ENCODE assay signal across 1 cellular context in the genomic region with DNA sequence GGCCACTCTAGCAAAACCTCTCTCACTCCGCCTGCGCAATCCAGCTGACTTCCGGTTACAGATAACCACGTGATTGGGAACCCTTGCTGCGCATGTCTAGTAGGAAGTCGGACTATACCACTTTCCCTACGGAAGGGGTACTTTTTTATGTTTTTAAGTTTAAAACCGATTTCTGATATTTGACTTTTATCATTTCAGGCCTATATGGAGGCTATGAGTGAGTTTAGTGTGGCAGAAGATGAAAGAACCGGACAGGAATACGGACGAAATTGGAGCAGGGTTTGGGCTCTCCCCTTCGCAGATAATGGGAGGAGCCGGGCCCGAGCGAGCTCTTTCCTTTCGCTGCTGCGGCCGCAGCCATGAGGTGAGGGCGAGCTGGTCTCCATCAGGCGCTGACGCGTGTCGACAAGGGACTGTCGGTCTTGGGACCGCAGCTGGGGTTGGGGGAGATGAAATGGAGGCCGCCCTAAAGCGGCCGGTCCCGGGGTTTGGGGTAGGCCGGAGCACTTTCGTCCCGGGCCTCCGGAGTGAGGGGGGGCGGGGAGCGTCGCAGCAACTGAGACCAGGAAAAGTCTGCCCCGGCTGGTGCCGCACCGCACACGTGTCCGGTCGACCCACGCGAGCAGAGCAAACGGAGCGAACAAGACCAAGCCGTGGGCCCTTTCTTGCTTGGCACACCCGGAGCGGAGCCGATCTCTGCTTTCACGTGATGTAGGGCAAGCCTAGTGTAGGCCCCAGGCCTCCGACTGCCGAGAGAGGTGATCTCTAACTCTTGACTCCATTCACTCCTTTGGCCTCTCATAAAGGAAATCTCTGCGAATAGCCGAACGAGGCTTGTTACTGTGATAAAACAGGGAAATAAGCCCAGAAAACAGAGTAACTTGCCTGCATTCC.
TF ChIP-seq lines count a peak whose summit lies in the region.

A gene (plus strand): TSS at position 298 of the 894 bp plus-strand sequence. CDS start 62 bp downstream, at position 360.

TF ChIP-seq in HEK293, 187 proteins besides CTCF, POLR2A, EP300 and RAD21 (continued from another document and continues in another):
- TF ChIP-seq, protein P1, sequence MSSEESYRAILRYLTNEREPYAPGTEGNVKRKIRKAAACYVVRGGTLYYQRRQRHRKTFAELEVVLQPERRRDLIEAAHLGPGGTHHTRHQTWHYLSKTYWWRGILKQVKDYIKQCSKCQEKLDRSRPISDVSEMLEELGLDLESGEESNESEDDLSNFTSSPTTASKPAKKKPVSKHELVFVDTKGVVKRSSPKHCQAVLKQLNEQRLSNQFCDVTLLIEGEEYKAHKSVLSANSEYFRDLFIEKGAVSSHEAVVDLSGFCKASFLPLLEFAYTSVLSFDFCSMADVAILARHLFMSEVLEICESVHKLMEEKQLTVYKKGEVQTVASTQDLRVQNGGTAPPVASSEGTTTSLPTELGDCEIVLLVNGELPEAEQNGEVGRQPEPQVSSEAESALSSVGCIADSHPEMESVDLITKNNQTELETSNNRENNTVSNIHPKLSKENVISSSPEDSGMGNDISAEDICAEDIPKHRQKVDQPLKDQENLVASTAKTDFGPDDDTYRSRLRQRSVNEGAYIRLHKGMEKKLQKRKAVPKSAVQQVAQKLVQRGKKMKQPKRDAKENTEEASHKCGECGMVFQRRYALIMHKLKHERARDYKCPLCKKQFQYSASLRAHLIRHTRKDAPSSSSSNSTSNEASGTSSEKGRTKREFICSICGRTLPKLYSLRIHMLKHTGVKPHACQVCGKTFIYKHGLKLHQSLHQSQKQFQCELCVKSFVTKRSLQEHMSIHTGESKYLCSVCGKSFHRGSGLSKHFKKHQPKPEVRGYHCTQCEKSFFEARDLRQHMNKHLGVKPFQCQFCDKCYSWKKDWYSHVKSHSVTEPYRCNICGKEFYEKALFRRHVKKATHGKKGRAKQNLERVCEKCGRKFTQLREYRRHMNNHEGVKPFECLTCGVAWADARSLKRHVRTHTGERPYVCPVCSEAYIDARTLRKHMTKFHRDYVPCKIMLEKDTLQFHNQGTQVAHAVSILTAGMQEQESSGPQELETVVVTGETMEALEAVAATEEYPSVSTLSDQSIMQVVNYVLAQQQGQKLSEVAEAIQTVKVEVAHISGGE (tag by site-specific recombination; conservative IDR thresholded peaks at IDR 0.05; ENCODE audit: low read depth) = peak; percentile 68
- TF ChIP-seq ZNF394 (tag by site-specific recombination; IDR thresholded peaks at IDR 0.05; ENCODE audit: borderline replicate concordance) (no peak), ZNF561 (tag by site-specific recombination; IDR thresholded peaks at IDR 0.05; ENCODE audit: borderline replicate concordance) (0 out of 2 replicates have a peak, but pooled peaks have one; percentile 7), ZNF843 (tag by site-specific recombination; IDR thresholded peaks at IDR 0.05) (no peak), ZNF610 (tag by site-specific recombination; IDR thresholded peaks at IDR 0.05; ENCODE audit: borderline replicate concordance) (no peak), ZNF501 (tag by site-specific recombination; IDR thresholded peaks at IDR 0.05) (0 out of 2 replicates have a peak, but pooled peaks have one; percentile 5), ZNF114 (tag by site-specific recombination; IDR thresholded peaks at IDR 0.05) (no peak), ZNF221 (tag by site-specific recombination; IDR thresholded peaks at IDR 0.05; ENCODE audit: borderline replicate concordance) (no peak), ZNF623 (tag by site-specific recombination; IDR thresholded peaks at IDR 0.05) (no peak), ZSCAN30 (tag by site-specific recombination; IDR thresholded peaks at IDR 0.05) (peak; percentile 41; the same call in 1 of the 2 replicates), ZNF629 (tag by site-specific recombination; IDR thresholded peaks at IDR 0.05) (peak; percentile 52; the same call in 1 of the 2 replicates), SP3 (tag by site-specific recombination; IDR thresholded peaks at IDR 0.05) (peak; percentile 75), ZFP3 (tag by site-specific recombination; IDR thresholded peaks at IDR 0.05; ENCODE audit: low read depth) (no peak), ZFP41 (tag by site-specific recombination; IDR thresholded peaks at IDR 0.05; ENCODE audit: borderline replicate concordance) (no peak), ZNF596 (tag by site-specific recombination; IDR thresholded peaks at IDR 0.05) (0 out of 2 replicates have a peak, but pooled peaks have one; percentile 11), ZNF660 (tag by site-specific recombination; IDR thresholded peaks at IDR 0.05) (peak; percentile 34; the same call in 1 of the 2 replicates), ZNF776 (tag by site-specific recombination; IDR thresholded peaks at IDR 0.05; ENCODE audit: borderline replicate concordance) (no peak), YY2 (tag by site-specific recombination; IDR thresholded peaks at IDR 0.05) (peak; percentile 59), BCL11A (tag by site-specific recombination; IDR thresholded peaks at IDR 0.05; ENCODE audit: low read depth) (no peak), ZFP69B (tag by site-specific recombination; IDR thresholded peaks at IDR 0.05) (no peak), ZBTB21 (tag by site-specific recombination; IDR thresholded peaks at IDR 0.05) (0 out of 2 replicates have a peak, but pooled peaks have one; percentile 9), ZFP37 (tag by site-specific recombination; IDR thresholded peaks at IDR 0.05) (0 out of 2 replicates have a peak, but pooled peaks have one; percentile 42), OSR2 (tag by site-specific recombination; IDR thresholded peaks at IDR 0.05) (no peak), ZNF626 (tag by site-specific recombination; IDR thresholded peaks at IDR 0.05) (no peak), HOXA7 (CRISPR knock-in tag; IDR thresholded peaks at IDR 0.05; ENCODE audit: borderline replicate concordance) (0 out of 2 replicates have a peak, but pooled peaks have one; percentile 52), ZNF76 (tag by site-specific recombination; IDR thresholded peaks at IDR 0.05; ENCODE audit: borderline replicate concordance, low read depth) (peak; percentile 69), ZNF335 (tag by site-specific recombination; conservative IDR thresholded peaks at IDR 0.05) (peak; percentile 44), SP7 (tag by site-specific recombination; IDR thresholded peaks at IDR 0.05) (peak; percentile 76; the same call in 1 of the 2 replicates), KLF9 (tag by site-specific recombination; IDR thresholded peaks at IDR 0.05; ENCODE audit: low read depth) (peak; percentile 70)
- TF ChIP-seq, protein P2, sequence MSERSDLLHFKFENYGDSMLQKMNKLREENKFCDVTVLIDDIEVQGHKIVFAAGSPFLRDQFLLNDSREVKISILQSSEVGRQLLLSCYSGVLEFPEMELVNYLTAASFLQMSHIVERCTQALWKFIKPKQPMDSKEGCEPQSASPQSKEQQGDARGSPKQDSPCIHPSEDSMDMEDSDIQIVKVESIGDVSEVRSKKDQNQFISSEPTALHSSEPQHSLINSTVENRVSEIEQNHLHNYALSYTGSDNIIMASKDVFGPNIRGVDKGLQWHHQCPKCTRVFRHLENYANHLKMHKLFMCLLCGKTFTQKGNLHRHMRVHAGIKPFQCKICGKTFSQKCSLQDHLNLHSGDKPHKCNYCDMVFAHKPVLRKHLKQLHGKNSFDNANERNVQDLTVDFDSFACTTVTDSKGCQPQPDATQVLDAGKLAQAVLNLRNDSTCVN (tag by site-specific recombination; optimal IDR thresholded peaks at IDR 0.05) = peak; percentile 32
- TF ChIP-seq, protein P3, sequence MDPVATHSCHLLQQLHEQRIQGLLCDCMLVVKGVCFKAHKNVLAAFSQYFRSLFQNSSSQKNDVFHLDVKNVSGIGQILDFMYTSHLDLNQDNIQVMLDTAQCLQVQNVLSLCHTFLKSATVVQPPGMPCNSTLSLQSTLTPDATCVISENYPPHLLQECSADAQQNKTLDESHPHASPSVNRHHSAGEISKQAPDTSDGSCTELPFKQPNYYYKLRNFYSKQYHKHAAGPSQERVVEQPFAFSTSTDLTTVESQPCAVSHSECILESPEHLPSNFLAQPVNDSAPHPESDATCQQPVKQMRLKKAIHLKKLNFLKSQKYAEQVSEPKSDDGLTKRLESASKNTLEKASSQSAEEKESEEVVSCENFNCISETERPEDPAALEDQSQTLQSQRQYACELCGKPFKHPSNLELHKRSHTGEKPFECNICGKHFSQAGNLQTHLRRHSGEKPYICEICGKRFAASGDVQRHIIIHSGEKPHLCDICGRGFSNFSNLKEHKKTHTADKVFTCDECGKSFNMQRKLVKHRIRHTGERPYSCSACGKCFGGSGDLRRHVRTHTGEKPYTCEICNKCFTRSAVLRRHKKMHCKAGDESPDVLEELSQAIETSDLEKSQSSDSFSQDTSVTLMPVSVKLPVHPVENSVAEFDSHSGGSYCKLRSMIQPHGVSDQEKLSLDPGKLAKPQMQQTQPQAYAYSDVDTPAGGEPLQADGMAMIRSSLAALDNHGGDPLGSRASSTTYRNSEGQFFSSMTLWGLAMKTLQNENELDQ (tag by site-specific recombination; IDR thresholded peaks at IDR 0.05; ENCODE audit: low read depth) = no peak
- TF ChIP-seq, protein P4, sequence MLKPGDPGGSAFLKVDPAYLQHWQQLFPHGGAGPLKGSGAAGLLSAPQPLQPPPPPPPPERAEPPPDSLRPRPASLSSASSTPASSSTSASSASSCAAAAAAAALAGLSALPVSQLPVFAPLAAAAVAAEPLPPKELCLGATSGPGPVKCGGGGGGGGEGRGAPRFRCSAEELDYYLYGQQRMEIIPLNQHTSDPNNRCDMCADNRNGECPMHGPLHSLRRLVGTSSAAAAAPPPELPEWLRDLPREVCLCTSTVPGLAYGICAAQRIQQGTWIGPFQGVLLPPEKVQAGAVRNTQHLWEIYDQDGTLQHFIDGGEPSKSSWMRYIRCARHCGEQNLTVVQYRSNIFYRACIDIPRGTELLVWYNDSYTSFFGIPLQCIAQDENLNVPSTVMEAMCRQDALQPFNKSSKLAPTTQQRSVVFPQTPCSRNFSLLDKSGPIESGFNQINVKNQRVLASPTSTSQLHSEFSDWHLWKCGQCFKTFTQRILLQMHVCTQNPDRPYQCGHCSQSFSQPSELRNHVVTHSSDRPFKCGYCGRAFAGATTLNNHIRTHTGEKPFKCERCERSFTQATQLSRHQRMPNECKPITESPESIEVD (tag by site-specific recombination; IDR thresholded peaks at IDR 0.05) = no peak
- TF ChIP-seq, protein P5, sequence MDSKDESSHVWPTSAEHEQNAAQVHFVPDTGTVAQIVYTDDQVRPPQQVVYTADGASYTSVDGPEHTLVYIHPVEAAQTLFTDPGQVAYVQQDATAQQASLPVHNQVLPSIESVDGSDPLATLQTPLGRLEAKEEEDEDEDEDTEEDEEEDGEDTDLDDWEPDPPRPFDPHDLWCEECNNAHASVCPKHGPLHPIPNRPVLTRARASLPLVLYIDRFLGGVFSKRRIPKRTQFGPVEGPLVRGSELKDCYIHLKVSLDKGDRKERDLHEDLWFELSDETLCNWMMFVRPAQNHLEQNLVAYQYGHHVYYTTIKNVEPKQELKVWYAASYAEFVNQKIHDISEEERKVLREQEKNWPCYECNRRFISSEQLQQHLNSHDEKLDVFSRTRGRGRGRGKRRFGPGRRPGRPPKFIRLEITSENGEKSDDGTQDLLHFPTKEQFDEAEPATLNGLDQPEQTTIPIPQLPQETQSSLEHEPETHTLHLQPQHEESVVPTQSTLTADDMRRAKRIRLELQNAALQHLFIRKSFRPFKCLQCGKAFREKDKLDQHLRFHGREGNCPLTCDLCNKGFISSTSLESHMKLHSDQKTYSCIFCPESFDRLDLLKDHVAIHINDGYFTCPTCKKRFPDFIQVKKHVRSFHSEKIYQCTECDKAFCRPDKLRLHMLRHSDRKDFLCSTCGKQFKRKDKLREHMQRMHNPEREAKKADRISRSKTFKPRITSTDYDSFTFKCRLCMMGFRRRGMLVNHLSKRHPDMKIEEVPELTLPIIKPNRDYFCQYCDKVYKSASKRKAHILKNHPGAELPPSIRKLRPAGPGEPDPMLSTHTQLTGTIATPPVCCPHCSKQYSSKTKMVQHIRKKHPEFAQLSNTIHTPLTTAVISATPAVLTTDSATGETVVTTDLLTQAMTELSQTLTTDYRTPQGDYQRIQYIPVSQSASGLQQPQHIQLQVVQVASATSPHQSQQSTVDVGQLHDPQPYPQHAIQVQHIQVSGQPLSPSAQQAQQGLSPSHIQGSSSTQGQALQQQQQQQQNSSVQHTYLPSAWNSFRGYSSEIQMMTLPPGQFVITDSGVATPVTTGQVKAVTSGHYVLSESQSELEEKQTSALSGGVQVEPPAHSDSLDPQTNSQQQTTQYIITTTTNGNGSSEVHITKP (tag by site-specific recombination; IDR thresholded peaks at IDR 0.05) = peak; percentile 100
- TF ChIP-seq, protein P6, sequence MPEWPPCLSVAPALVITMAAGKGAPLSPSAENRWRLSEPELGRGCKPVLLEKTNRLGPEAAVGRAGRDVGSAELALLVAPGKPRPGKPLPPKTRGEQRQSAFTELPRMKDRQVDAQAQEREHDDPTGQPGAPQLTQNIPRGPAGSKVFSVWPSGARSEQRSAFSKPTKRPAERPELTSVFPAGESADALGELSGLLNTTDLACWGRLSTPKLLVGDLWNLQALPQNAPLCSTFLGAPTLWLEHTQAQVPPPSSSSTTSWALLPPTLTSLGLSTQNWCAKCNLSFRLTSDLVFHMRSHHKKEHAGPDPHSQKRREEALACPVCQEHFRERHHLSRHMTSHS (tag by site-specific recombination; IDR thresholded peaks at IDR 0.05) = no peak
- TF ChIP-seq, protein P7, sequence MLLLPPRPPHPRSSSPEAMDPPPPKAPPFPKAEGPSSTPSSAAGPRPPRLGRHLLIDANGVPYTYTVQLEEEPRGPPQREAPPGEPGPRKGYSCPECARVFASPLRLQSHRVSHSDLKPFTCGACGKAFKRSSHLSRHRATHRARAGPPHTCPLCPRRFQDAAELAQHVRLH (tag by site-specific recombination; IDR thresholded peaks at IDR 0.05) = peak; percentile 94
- TF ChIP-seq, protein P8, sequence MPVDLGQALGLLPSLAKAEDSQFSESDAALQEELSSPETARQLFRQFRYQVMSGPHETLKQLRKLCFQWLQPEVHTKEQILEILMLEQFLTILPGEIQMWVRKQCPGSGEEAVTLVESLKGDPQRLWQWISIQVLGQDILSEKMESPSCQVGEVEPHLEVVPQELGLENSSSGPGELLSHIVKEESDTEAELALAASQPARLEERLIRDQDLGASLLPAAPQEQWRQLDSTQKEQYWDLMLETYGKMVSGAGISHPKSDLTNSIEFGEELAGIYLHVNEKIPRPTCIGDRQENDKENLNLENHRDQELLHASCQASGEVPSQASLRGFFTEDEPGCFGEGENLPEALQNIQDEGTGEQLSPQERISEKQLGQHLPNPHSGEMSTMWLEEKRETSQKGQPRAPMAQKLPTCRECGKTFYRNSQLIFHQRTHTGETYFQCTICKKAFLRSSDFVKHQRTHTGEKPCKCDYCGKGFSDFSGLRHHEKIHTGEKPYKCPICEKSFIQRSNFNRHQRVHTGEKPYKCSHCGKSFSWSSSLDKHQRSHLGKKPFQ (tag by site-specific recombination; IDR thresholded peaks at IDR 0.05) = no peak
- TF ChIP-seq, protein P9, sequence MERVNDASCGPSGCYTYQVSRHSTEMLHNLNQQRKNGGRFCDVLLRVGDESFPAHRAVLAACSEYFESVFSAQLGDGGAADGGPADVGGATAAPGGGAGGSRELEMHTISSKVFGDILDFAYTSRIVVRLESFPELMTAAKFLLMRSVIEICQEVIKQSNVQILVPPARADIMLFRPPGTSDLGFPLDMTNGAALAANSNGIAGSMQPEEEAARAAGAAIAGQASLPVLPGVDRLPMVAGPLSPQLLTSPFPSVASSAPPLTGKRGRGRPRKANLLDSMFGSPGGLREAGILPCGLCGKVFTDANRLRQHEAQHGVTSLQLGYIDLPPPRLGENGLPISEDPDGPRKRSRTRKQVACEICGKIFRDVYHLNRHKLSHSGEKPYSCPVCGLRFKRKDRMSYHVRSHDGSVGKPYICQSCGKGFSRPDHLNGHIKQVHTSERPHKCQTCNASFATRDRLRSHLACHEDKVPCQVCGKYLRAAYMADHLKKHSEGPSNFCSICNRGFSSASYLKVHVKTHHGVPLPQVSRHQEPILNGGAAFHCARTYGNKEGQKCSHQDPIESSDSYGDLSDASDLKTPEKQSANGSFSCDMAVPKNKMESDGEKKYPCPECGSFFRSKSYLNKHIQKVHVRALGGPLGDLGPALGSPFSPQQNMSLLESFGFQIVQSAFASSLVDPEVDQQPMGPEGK (tag by site-specific recombination; IDR thresholded peaks at IDR 0.05) = peak; percentile 29
